15 cellular contexts compared by ENCODE assay signal in the genomic region with DNA sequence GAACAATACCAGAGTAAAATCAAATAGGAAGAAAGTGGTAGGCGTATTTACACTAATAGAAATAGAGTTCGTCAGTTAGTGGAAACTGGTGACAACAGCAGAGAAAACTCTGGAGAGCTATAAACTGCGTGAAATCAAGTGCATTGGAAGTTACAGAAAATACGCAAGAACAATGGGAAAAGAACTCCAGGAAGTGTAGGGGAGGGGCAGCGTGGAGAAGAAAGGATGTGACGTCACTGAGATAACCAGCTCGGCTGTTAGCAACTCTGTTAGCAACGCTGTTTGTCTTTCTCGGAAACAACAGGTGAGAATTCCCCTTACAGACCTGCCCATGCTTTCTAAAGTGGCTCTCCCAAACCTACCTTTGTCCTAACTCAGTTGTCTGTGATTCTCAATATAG. TPM values are rescaled to one million over a fixed set of nuclear protein-coding genes. Genes with fewer than 3 reads are reported as not detected.
"Had no signal": no experiment of that assay in that cellular context is flagged by ENCODE, and none has a peak within 500 bp of the region (broad histone marks: within the 10 kb centered on the region; RNA-seq: fewer than 3 reads in every experiment).

A gene (plus strand): TSS at position 244 of the 400 bp plus-strand sequence. CDS start 178 bp downstream, outside the sequence.

RNA-seq across cellular contexts. Expression of the gene that starts here (rescaled TPM):
- total RNA-seq: activated CD4-positive, alpha-beta T cell treated with anti-CD3 and anti-CD28 coated beads for 36 hours; activated CD4-positive, alpha-beta T cell treated with anti-CD3 and anti-CD28 coated beads, Interleukin-2, amount 10 ng/mL, durations not matched to agents 7 days and 5 days; activated CD8-positive, alpha-beta T cell treated with anti-CD3 and anti-CD28 coated beads, Interleukin-2, amount 10 ng/mL, durations not matched to agents 7 days and 5 days; activated naive CD8-positive, alpha-beta T cell treated with anti-CD3 and anti-CD28 coated beads, Interleukin-2, amount 10 ng/mL, durations not matched to agents 7 days and 5 days; activated T-helper 2 cell treated with anti-CD3 and anti-CD28 coated beads, Interferon-gamma antibody, Interleukin-2, Interleukin-4, amounts not matched to agents 10 μg/mL and 5 μg/mL and 100 μg/mL, durations not matched to agents 14 hours and 24 hours and 36 hours; ascending aorta; cardiac muscle cell; chondrocyte; colonic mucosa; RPMI7951; SJCRH30; T-cell; T-helper 17 cell; WTC11 had no signal
- polyA plus RNA-seq: adipose tissue, cardiac muscle cell had no signal
